In genomic region chr6:4776967-4777925, GRCh38 we compare ENCODE assay signal across 7 cellular contexts. TPM values are rescaled to one million over a fixed set of nuclear protein-coding genes. Genes with fewer than 3 reads are reported as not detected.
DNase-seq lines count a peak whose midpoint lies in the region; ATAC-seq and TF ChIP-seq lines count a peak whose summit lies in the region.

No MANE protein-coding gene starts in this region.

- TF ChIP-seq POLR2A in vagina (IDR thresholded peaks at IDR 0.05) = no peak

- intact Hi-C loops in vagina (cut with DNase I) = loop anchor here (10.0 kb wide), 1 partner anchor 112 kb away; no protein-coding TSS in a partner anchor

- H3K9me3 Mint-ChIP-seq in nephron progenitor cell = peaks cover 28% of the 10 kb centered on the region

- TF ChIP-seq CTCF in GM12875 (IDR thresholded peaks at IDR 0.05; ENCODE audit: borderline replicate concordance, insufficient read depth, low read depth, low read length) (no peak), nephron progenitor cell (IDR thresholded peaks at IDR 0.05) (no peak), vagina (IDR thresholded peaks at IDR 0.05) (no peak)

- H3K4me3 ChIP-seq in GM12875 (ENCODE audit: low read depth, low read length) (peak overlapping the region; percentile 57), HUES48 (ENCODE audit: low read depth, low read length) (peak overlapping the region; percentile 49), vagina (peak overlapping the region; percentile 72 to 83)

- no peak for ATAC-seq in esophagus mucosa

- 0 out of 2 replicates have a peak, but pooled peaks cover 7% of the 10 kb centered on the region for H3K9me3 ChIP-seq in HUES48 (ENCODE audit: control insufficient read depth, insufficient read depth, low read length)
- no peaks in the 10 kb centered on the region for H3K9me3 ChIP-seq in vagina

- H3K4me1 ChIP-seq in HUES48 (ENCODE audit: control insufficient read depth, insufficient read depth, low read length) = peaks cover 30% of the 10 kb centered on the region
- H3K4me1 ChIP-seq in vagina = peaks cover 39% of the 10 kb centered on the region

- H3K27me3 Mint-ChIP-seq in nephron progenitor cell (ENCODE audit: low read depth, poor library complexity) = peaks cover 31% of the 10 kb centered on the region

- peak overlapping the region; percentile 91 for H3K4me3 Mint-ChIP-seq in nephron progenitor cell

- H3K9ac ChIP-seq in HUES48 (ENCODE audit: low read depth, low read length) = no peak overlapping the region

- peaks cover 33% of the 10 kb centered on the region for H3K36me3 Mint-ChIP-seq in nephron progenitor cell (ENCODE audit: low read depth)

- no peaks in the 10 kb centered on the region for H3K36me3 ChIP-seq in HUES48 (ENCODE audit: control insufficient read depth, insufficient read depth, low read length)
- no peaks in the 10 kb centered on the region for H3K36me3 ChIP-seq in vagina

- H3K4me1 Mint-ChIP-seq in nephron progenitor cell = peaks cover 47% of the 10 kb centered on the region

- no peak overlapping the region for H3K27ac ChIP-seq in HUES48 (ENCODE audit: low read depth, low read length)
- peak overlapping the region; percentile 85 for H3K27ac ChIP-seq in epithelial cell of prostate
- peak overlapping the region; percentile 85 for H3K27ac ChIP-seq in vagina

- H3K27me3 ChIP-seq in HUES48 (ENCODE audit: control insufficient read depth, insufficient read depth, low read length) = peaks cover 45% of the 10 kb centered on the region
- no peaks in the 10 kb centered on the region for H3K27me3 ChIP-seq in vagina

- DNase-seq in activated CD4-positive, alpha-beta T cell treated with anti-CD3 and anti-CD28 coated beads for 4 hours = peak; percentile 16 to 23
- DNase-seq in epithelial cell of prostate (ENCODE audit: low read depth, low spot score) (no peak), nephron progenitor cell (no peak), vagina (ENCODE audit: extremely low spot score in 2 of 2) (no peak)

- H3K27ac Mint-ChIP-seq in nephron progenitor cell = peak overlapping the region; percentile 86

RNA-seq across cellular contexts. Expression of gene CDYL, which starts 1.0 kb away (rescaled TPM):
- 31.9 TPM for total RNA-seq in vagina
- 31.0 TPM for total RNA-seq in esophagus mucosa

Comparison
In these comparisons a context has a peak if more than half of its experiments do, and no peak if none do; other contexts are left out.
1. DNase-seq: peak in activated CD4-positive, alpha-beta T cell treated with anti-CD3 and anti-CD28 coated beads for 4 hours (2 of 2); none in epithelial cell of prostate (single experiment), nephron progenitor cell (single experiment) and vagina (0 of 2).
2. Peak in every context shown above with its lines, with median percentiles within 50 percentile points of each other: H3K4me3 ChIP-seq.